Comparison of ENCODE assay signal across 16 cellular contexts in the genomic region with DNA sequence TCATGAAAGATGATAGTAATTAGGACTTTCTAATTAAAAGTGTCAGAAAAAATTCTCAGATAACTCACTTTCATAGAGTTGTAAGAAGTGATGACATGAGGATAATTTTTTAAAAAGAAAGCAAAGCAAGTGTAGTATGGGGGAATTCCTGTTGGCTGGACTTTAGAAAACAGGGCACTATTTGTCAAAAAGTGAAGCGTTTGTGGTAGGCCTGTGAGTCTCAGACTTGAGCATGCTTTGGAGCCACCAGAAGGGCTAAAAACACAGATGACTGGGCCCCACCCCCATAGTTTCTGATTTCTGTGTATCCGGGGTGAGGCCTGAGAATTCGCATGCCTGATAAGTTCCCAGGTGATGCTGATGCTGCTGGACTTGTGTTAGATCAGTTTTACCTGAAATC.
A peak's percentile ranks its signal among the peaks of the same experiment; 100 is the strongest.
DNase-seq lines count a peak whose midpoint lies in the region; ATAC-seq and TF ChIP-seq lines count a peak whose summit lies in the region.
"Had no signal": no experiment of that assay in that cellular context is flagged by ENCODE, and none has a peak within 500 bp of the region (broad histone marks: within the 10 kb centered on the region; RNA-seq: fewer than 3 reads in every experiment).

No MANE protein-coding gene starts in this region.

- H3K9me3 ChIP-seq in OCI-LY3 (ENCODE audit: insufficient read depth, low read length): no peaks in the 10 kb centered on the region

- no peaks in the 10 kb centered on the region for H3K36me3 Mint-ChIP-seq in activated T-cell treated with anti-CD3 and anti-CD28 coated beads, Interleukin-2, amount 50 U/mL, for 24 hours (ENCODE audit: low read depth)
- H3K36me3 Mint-ChIP-seq: CD14-positive monocyte; CD8-positive, alpha-beta T cell had no signal

- no peaks in the 10 kb centered on the region for H3K27me3 Mint-ChIP-seq in activated T-cell treated with anti-CD3 and anti-CD28 coated beads, Interleukin-2, amount 50 U/mL, for 24 hours

- ATAC-seq in GM18520 (IDR thresholded peaks at IDR 0.05; ENCODE audit: unreplicated experiment) (peak; percentile 26), HG02798 (IDR thresholded peaks at IDR 0.05; ENCODE audit: poor library complexity, unreplicated experiment) (peak; percentile 26)
- ATAC-seq: CD8-positive, alpha-beta T cell; GM23338 had no signal

- H3K4me1 ChIP-seq in OCI-LY3 (ENCODE audit: low read length): peaks cover 72% of the 10 kb centered on the region

- no peaks in the 10 kb centered on the region for H3K27me3 ChIP-seq in OCI-LY3 (ENCODE audit: low read depth, low read length)

- H3K9ac ChIP-seq in OCI-LY3 (ENCODE audit: low read length): peak overlapping the region; percentile 14; the same call in 1 of the 2 replicates

- H4K20me1 ChIP-seq in OCI-LY3 (ENCODE audit: insufficient read depth, low read length): no peaks in the 10 kb centered on the region

- no peak overlapping the region for H3K4me3 ChIP-seq in GM12865 (ENCODE audit: low read depth, low read length)
- H3K4me3 ChIP-seq in OCI-LY3 (ENCODE audit: low read length): no peak overlapping the region
- H3K4me3 ChIP-seq: GM23338 had no signal

- peaks cover 2% of the 10 kb centered on the region for H3K9me3 Mint-ChIP-seq in activated T-cell treated with anti-CD3 and anti-CD28 coated beads, Interleukin-2, amount 50 U/mL, for 24 hours
- H3K9me3 Mint-ChIP-seq: GM23338, H9 had no signal

- no peak for TF ChIP-seq POLR2A in erythroblast (IDR thresholded peaks at IDR 0.05; ENCODE audit: low read length)

- no peak for TF ChIP-seq CTCF in GM12865 (IDR thresholded peaks at IDR 0.05; ENCODE audit: insufficient read depth, low read depth, low read length, missing control alignments)
- TF ChIP-seq CTCF in OCI-LY3 (IDR thresholded peaks at IDR 0.05; ENCODE audit: low read depth, low read length): no peak

- no peaks in the 10 kb centered on the region for H3K4me1 Mint-ChIP-seq in activated T-cell treated with anti-CD3 and anti-CD28 coated beads, Interleukin-2, amount 50 U/mL, for 24 hours (ENCODE audit: low read depth)
- H3K4me1 Mint-ChIP-seq: CD14-positive monocyte, GM23338, H9 had no signal

- no peak overlapping the region for H3K27ac Mint-ChIP-seq in activated T-cell treated with anti-CD3 and anti-CD28 coated beads, Interleukin-2, amount 50 U/mL, for 24 hours
- H3K27ac Mint-ChIP-seq: CD14-positive monocyte; CD8-positive, alpha-beta T cell; GM23338; H9 had no signal

- peak overlapping the region; percentile 56 for H3K27ac ChIP-seq in OCI-LY3 (ENCODE audit: low read length)
- H3K27ac ChIP-seq: 22Rv1 had no signal

- peak overlapping the region; percentile 77 for H2AFZ ChIP-seq in OCI-LY3 (ENCODE audit: low read depth, low read length)
- H2AFZ ChIP-seq: GM23338 had no signal

- H3K79me2 ChIP-seq in OCI-LY3 (ENCODE audit: low read length): no peaks in the 10 kb centered on the region

- peak; percentile 81 for DNase-seq in GM12865 (ENCODE audit: low read depth)
- DNase-seq in activated T-cell treated with anti-CD3 and anti-CD28 coated beads, Interleukin-2, amount 50 U/mL, for 24 hours: no peak
- DNase-seq in NCI-H1436 (lab: John Stamatoyannopoulos, UW): no peak
- no peak for DNase-seq in erythroblast (lab: John Stamatoyannopoulos, UW)
- DNase-seq: CD8-positive, alpha-beta T cell; COR-L47; DMS153; DMS79 treated with DMSO at 0.1 percent for 48 hours; EL; H9 had no signal

- no peak overlapping the region for H3K4me3 Mint-ChIP-seq in activated T-cell treated with anti-CD3 and anti-CD28 coated beads, Interleukin-2, amount 50 U/mL, for 24 hours
- H3K4me3 Mint-ChIP-seq: CD14-positive monocyte; CD8-positive, alpha-beta T cell; GM23338; H9 had no signal

- H3K36me3 ChIP-seq in OCI-LY3 (replicated peaks; ENCODE audit: low read depth, low read length): peaks cover 7% of the 10 kb centered on the region

- peak overlapping the region; percentile 29 for H3K4me2 ChIP-seq in OCI-LY3 (ENCODE audit: low read length)
- H3K4me2 ChIP-seq: GM23338 had no signal
